ENCODE assay signal across 8 cellular contexts in genomic region chr14:24270537-24271133, GRCh38. TPM values are rescaled to one million over a fixed set of nuclear protein-coding genes. Genes with fewer than 3 reads are reported as not detected.
DNase-seq lines count a peak whose midpoint lies in the region; ATAC-seq and TF ChIP-seq lines count a peak whose summit lies in the region.

No MANE protein-coding gene starts in this region.

- H3K9me3 ChIP-seq in RWPE2 (ENCODE audit: severe bottlenecking), result no peaks in the 10 kb centered on the region

- peak; percentile 1; the same call in 2 of the 3 replicates for ATAC-seq in RWPE2 (ENCODE audit: low read depth)
- ATAC-seq in sciatic nerve, result peak; percentile 3
- no peak for ATAC-seq in HG02884 (IDR thresholded peaks at IDR 0.05; ENCODE audit: unreplicated experiment)

- TF ChIP-seq CTCF in RWPE2 (IDR thresholded peaks at IDR 0.05; ENCODE audit: poor library complexity, severe bottlenecking), result no peak
- TF ChIP-seq CTCF in fibroblast of mammary gland (conservative IDR thresholded peaks at IDR 0.05; ENCODE audit: control insufficient read depth, insufficient read depth, low read depth, low read length), result no peak

- DNase-seq in NCI-H146 (lab: John Stamatoyannopoulos, UW), result peak; percentile 53
- DNase-seq in NCI-H146 treated with DMSO at 0.1 percent for 48 hours (lab: John Stamatoyannopoulos, UW; ENCODE audit: unreplicated experiment), result no peak
- DNase-seq in RWPE2 (ENCODE audit: low spot score), result no peak
- DNase-seq in fibroblast of mammary gland (ENCODE audit: low read depth), result no peak
- DNase-seq in sciatic nerve (ENCODE audit: low spot score), result no peak
- no peak for DNase-seq in HCEC 1CT
- DNase-seq in NCI-H1436 treated with DMSO at 0.1 percent for 48 hours (lab: John Stamatoyannopoulos, UW), result no peak

- H3K4me1 ChIP-seq in RWPE2 (ENCODE audit: insufficient read depth, poor library complexity, severe bottlenecking), result peaks cover 32% of the 10 kb centered on the region

- H3K4me3 ChIP-seq in RWPE2 (ENCODE audit: severe bottlenecking), result peak overlapping the region; percentile 88
- H3K4me3 ChIP-seq in fibroblast of mammary gland (ENCODE audit: control insufficient read depth, low read depth, low read length), result peak overlapping the region; percentile 91

- intact Hi-C loops in sciatic nerve (cut with DNase I), result no loop called here

- H3K27me3 ChIP-seq in RWPE2 (ENCODE audit: insufficient read depth, poor library complexity, severe bottlenecking), result no peaks in the 10 kb centered on the region

- H3K36me3 ChIP-seq in RWPE2 (ENCODE audit: low read depth), result peaks cover 34% of the 10 kb centered on the region

- H3K27ac ChIP-seq in RWPE2 (ENCODE audit: poor library complexity, severe bottlenecking), result peak overlapping the region; percentile 98

RNA-seq across cellular contexts. Expression of gene RABGGTA, which starts 0.8 kb away (rescaled TPM):
- 31.9 TPM for total RNA-seq in sciatic nerve

RNA-seq across cellular contexts. Expression of gene TGM1, which starts 7.7 kb away (rescaled TPM):
- 13.2 TPM for total RNA-seq in sciatic nerve

RNA-seq across cellular contexts. Expression of gene TINF2, which starts 28.2 kb away (rescaled TPM):
- total RNA-seq in sciatic nerve, result 81.1 TPM

RNA-seq across cellular contexts. Expression of gene DHRS1, which starts 28.9 kb away (rescaled TPM):
- 27.7 TPM for total RNA-seq in sciatic nerve

RNA-seq across cellular contexts. Expression of gene NOP9, which starts 29.0 kb away (rescaled TPM):
- total RNA-seq in sciatic nerve, result 21.4 TPM
